1 cellular context compared by ENCODE assay signal in the genomic region with DNA sequence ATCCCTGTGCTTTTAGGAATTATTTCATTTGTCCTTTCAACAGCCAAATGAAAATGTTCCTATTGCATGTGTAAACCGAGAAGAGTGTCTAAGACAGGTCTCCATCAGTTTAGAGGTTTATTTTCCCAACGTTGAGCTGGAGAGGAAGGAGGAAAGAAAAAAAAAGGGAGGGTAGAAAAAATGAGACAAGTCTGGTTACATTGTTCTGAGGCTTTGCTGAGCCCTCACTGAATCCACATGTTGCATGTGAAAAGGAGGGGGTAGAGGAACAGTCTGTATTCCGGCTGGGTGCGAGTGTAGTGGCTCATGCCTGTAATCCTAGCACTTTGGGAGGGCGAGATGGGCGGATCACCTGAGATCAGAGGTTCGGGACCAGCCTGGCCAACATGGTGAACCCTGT.
A peak's percentile ranks its signal among the peaks of the same experiment; 100 is the strongest.
TF ChIP-seq lines count a peak whose summit lies in the region.

No MANE protein-coding gene starts in this region.

TF ChIP-seq in K562, 482 proteins besides CTCF, POLR2A, EP300 and RAD21:
- TF ChIP-seq MLLT1 (IDR thresholded peaks at IDR 0.05) (0 out of 4 replicates have a peak, but pooled peaks of 1 of the 2 experiments have one; percentile 33), ZNF75A (CRISPR knock-in tag; IDR thresholded peaks at IDR 0.05) (no peak), ZNF384 (IDR thresholded peaks at IDR 0.05; ENCODE audit: low read depth, low read length) (0 out of 2 replicates have a peak, but pooled peaks have one; percentile 39), ZNF766 (CRISPR knock-in tag; conservative IDR thresholded peaks at IDR 0.05) (peak; percentile 90), POLR2B (IDR thresholded peaks at IDR 0.05; ENCODE audit: low read depth, partially characterized antibody) (no peak)
